8 cellular contexts compared by ENCODE assay signal in genomic region chr6:89638320-89639195, GRCh38. TPM values are rescaled to one million over a fixed set of nuclear protein-coding genes. Genes with fewer than 3 reads are reported as not detected.
DNase-seq lines count a peak whose midpoint lies in the region; FAIRE-seq and TF ChIP-seq lines count a peak whose summit lies in the region.

TSS of gene LYRM2 (minus strand) at chr6:89638747. CDS start at chr6:89638716, 31 bp downstream.

- peak within 1 kb of the TSS; percentile 95 for H3K23ac ChIP-seq in neuronal stem cell (ENCODE audit: low read depth, low read length, poor library complexity)

- H2BK12ac ChIP-seq in neuronal stem cell (ENCODE audit: low read length), result no peak within 1 kb of the TSS

- peak; percentile 99 for DNase-seq in GM03348 (ENCODE audit: low spot score)
- DNase-seq in HEK293T (ENCODE audit: extremely low spot score), result peak; percentile 95
- peak; percentile 88 for DNase-seq in MV-4-11 (lab: John Stamatoyannopoulos, UW)
- peak; percentile 92 for DNase-seq in SK-MEL-5 (ENCODE audit: low read depth, low spot score)
- peak; percentile 93 for DNase-seq in activated naive CD4-positive, alpha-beta T cell treated with Interleukin-2 at 50 U/mL for 16 hours
- DNase-seq in frontal cortex (ENCODE audit: low spot score in 2 of 2), result peak; percentile 74 to 87
- DNase-seq in neuronal stem cell (ENCODE audit: low spot score), result peak; percentile 85

- POLR2A ChIA-PET in HEK293T (lab: Yijun Ruan, JAX), result interaction anchor here (0.6 to 2.1 kb wide), 14 partner anchors 9 to 341 kb away, joined by 3 to 7 read pairs (median 4); partner anchors contain the start of gene CASP8AP2

- H3K4me1 ChIP-seq in neuronal stem cell (ENCODE audit: control insufficient read depth in 2 of 2, insufficient read depth in 1 of 2, low read depth in 1 of 2, low read length in 2 of 2), result peaks cover 9 to 10% of the 10 kb centered on the region in 2 donors

- peak within 1 kb of the TSS; percentile 97 for H2AFZ ChIP-seq in neuronal stem cell (ENCODE audit: low read length)

- peak within 1 kb of the TSS; percentile 80 for H3K4me2 ChIP-seq in neuronal stem cell (ENCODE audit: insufficient read depth, low read length, poor library complexity, severe bottlenecking)

- no peak within 1 kb of the TSS for H4K91ac ChIP-seq in neuronal stem cell (ENCODE audit: low read depth, low read length, poor library complexity)

- peak within 1 kb of the TSS; percentile 95 for H2BK5ac ChIP-seq in neuronal stem cell (ENCODE audit: low read length)

- CTCF ChIA-PET in HEK293T (lab: Yijun Ruan, JAX), result interaction anchor here (0.5 to 1.2 kb wide), 3 partner anchors 12 to 266 kb away, joined by 3 to 4 read pairs (median 3); no protein-coding TSS in a partner anchor

- H3K9me3 ChIP-seq in neuronal stem cell (replicated peaks in 1 of 2; ENCODE audit: control insufficient read depth in 2 of 2, insufficient read depth in 1 of 2, low read depth in 1 of 2, low read length in 2 of 2), result no peaks in the 10 kb centered on the region

- peak within 1 kb of the TSS; percentile 99 for H3K18ac ChIP-seq in neuronal stem cell (ENCODE audit: low read length)

- in situ Hi-C loops in SK-MEL-5 (cut with HindIII; ENCODE audit: low pct_unique_long_range_greater_than_20kb, low sequenced_read_pairs), result loop anchor here (25.0 kb wide), 1 partner anchor 201 kb away; the partner anchor contains the start of gene ANKRD6

- peak within 1 kb of the TSS; percentile 91 for H3K27ac ChIP-seq in neuronal stem cell (replicated peaks; ENCODE audit: low read length)

- no peaks in the 10 kb centered on the region for H3K79me1 ChIP-seq in neuronal stem cell (ENCODE audit: low read depth, low read length)

- no peak within 1 kb of the TSS for H2BK15ac ChIP-seq in neuronal stem cell (ENCODE audit: low read length)

- H3K36me3 ChIP-seq in neuronal stem cell (replicated peaks in 1 of 2; ENCODE audit: control insufficient read depth in 2 of 2, insufficient read depth in 2 of 2, low read length in 2 of 2), result peaks cover 3 to 64% of the 10 kb centered on the region in 2 donors

- no peak within 1 kb of the TSS for H3K14ac ChIP-seq in neuronal stem cell (ENCODE audit: low read length)

- H2AK5ac ChIP-seq in neuronal stem cell (ENCODE audit: low read depth, low read length), result no peak within 1 kb of the TSS

- no peaks in the 10 kb centered on the region for H3K27me3 ChIP-seq in neuronal stem cell (ENCODE audit: control insufficient read depth in 3 of 3, insufficient read depth in 3 of 3, low read depth in 1 of 3, low read length in 3 of 3)

- peak within 1 kb of the TSS; percentile 75 to 86 for H3K4me3 ChIP-seq in neuronal stem cell (ENCODE audit: low read length in 2 of 2)

- peak within 1 kb of the TSS; percentile 94 for H2BK120ac ChIP-seq in neuronal stem cell (ENCODE audit: low read depth, low read length)

- FAIRE-seq in frontal cortex (lab: Jason Lieb, UNC), result no peak

- TF ChIP-seq CTCF in subcutaneous adipose tissue (IDR thresholded peaks at IDR 0.05; ENCODE audit: low read depth), result no peak

- no CpG with 5 or more reads among the region's 58 CpGs for WGBS in neuronal stem cell (ENCODE audit: extremely low coverage in 2 of 2, insufficient read length in 2 of 2, insufficient replicate concordance in 1 of 2), 2 donors

- H4K8ac ChIP-seq in neuronal stem cell (ENCODE audit: low read depth, low read length), result no peak within 1 kb of the TSS

- no peak within 1 kb of the TSS for H3K4ac ChIP-seq in neuronal stem cell (ENCODE audit: low read length)

- peak within 1 kb of the TSS; percentile 90 for H3K9ac ChIP-seq in neuronal stem cell (ENCODE audit: low read depth, low read length, poor library complexity)

TF ChIP-seq in HEK293T, 16 proteins besides CTCF, POLR2A, EP300 and RAD21:
- TF ChIP-seq ELF4 (IDR thresholded peaks at IDR 0.05) (peak; percentile 79; the same call in 1 of the 2 replicates), L3MBTL2 (conservative IDR thresholded peaks at IDR 0.05) (peak; percentile 72; the same call in 1 of the 2 replicates), CTBP1 (IDR thresholded peaks at IDR 0.05; ENCODE audit: borderline replicate concordance) (no peak), SP1 (IDR thresholded peaks at IDR 0.05) (no peak)

RNA-seq across cellular contexts. Expression of gene LYRM2, which starts in this region (rescaled TPM):
- 35.2 and 35.4 TPM in 2 replicates for total RNA-seq in SK-MEL-5 (2014; rRNA removed; shearing (Covaris generic))
- 26.8 and 40.1 TPM in 2 replicates for polyA plus RNA-seq in SK-MEL-5 (2015; cell fraction: cytosol; rRNA removed)
- polyA plus RNA-seq in SK-MEL-5 (2015; cell fraction: nucleus; rRNA removed), result 15.8 and 17.7 TPM in 2 replicates
- total RNA-seq in frontal cortex (24.1 TPM), subcutaneous adipose tissue (10 to 100 TPM; 16.1 to 24.7 (median 20.1) TPM)
- 51.0 TPM for polyA plus RNA-seq in neuronal stem cell (2013, experiment 1 of 2)
- polyA plus RNA-seq in neuronal stem cell (2013, experiment 2 of 2), result 56.1 TPM

Comparison
In these comparisons a context has a peak if more than half of its experiments do, and no peak if none do; other contexts are left out.
1. Peak in every context shown above with its lines: DNase-seq, H3K4me3 ChIP-seq and H3K27ac ChIP-seq.